ENCODE assay signal across 8 cellular contexts in genomic region chr2:47323009-47323821, GRCh38. TPM values are rescaled to one million over a fixed set of nuclear protein-coding genes. Genes with fewer than 3 reads are reported as not detected.
DNase-seq lines count a peak whose midpoint lies in the region; ATAC-seq and TF ChIP-seq lines count a peak whose summit lies in the region.

No MANE protein-coding gene starts in this region.

- peak overlapping the region; percentile 91; the same call in 1 of the 2 replicates for H2AK5ac ChIP-seq in IMR-90 (ENCODE audit: low read depth, low read length)

- H2BK5ac ChIP-seq in IMR-90 (ENCODE audit: low read depth, low read length, poor library complexity, severe bottlenecking): no peak overlapping the region

- 13% methylated on average over 4 of the region's 12 CpGs; no CpG with 5 or more reads in 1 of the 2 experiments for WGBS in IMR-90 (ENCODE audit: extremely low coverage in 2 of 2, insufficient read length in 1 of 2), 2 experiments
- 34 to 35% methylated on average over 9 to 11 of the region's 12 CpGs for WGBS in esophagus squamous epithelium, 2 donors

- no peak overlapping the region for H3K27ac Mint-ChIP-seq in nephron
- H3K27ac Mint-ChIP-seq in stimulated activated naive CD8-positive, alpha-beta T cell treated with anti-CD3 and anti-CD28 coated beads, Interleukin-15, amount 100 ng/mL, for 72 hours: no peak overlapping the region

- intact Hi-C loops in IMR-90 (cut with micrococcal nuclease) (loop anchor here (1.0 to 5.0 kb wide), 4 partner anchors 50 to 691 kb away; no protein-coding TSS in a partner anchor), esophagus squamous epithelium (cut with DNase I) (loop anchor here (10.0 kb wide), 1 partner anchor 408 kb away; the partner anchor contains the start of gene MCFD2)

- peak overlapping the region; percentile 75 for H2BK20ac ChIP-seq in IMR-90 (ENCODE audit: low read depth, low read length)

- H3K14ac ChIP-seq in IMR-90 (replicated peaks; ENCODE audit: low read depth, low read length): 0 out of 2 replicates have a peak overlapping the region, but pooled peaks have one; percentile 64

- no peak overlapping the region for H3K18ac ChIP-seq in IMR-90 (ENCODE audit: low read depth, low read length)

- no peak overlapping the region for H4K5ac ChIP-seq in IMR-90 (ENCODE audit: low read depth, low read length)

- peak overlapping the region; percentile 80 for H2AK9ac ChIP-seq in IMR-90 (replicated peaks; ENCODE audit: low read depth, low read length, poor library complexity)

- H3K9me1 ChIP-seq in IMR-90 (ENCODE audit: insufficient read depth, low read length): no peaks in the 10 kb centered on the region

- ATAC-seq in GM21515 (IDR thresholded peaks at IDR 0.05; ENCODE audit: unreplicated experiment) (peak; percentile 80), IMR-90 (ENCODE audit: low read depth) (peak; percentile 95)
- peak; percentile 95 for ATAC-seq in stimulated activated naive CD8-positive, alpha-beta T cell treated with anti-CD3 and anti-CD28 coated beads, Interleukin-15, amount 100 ng/mL, for 72 hours

- H3K4me1 ChIP-seq in IMR-90 (ENCODE audit: control insufficient read depth, insufficient read depth, low read length): peaks cover 7% of the 10 kb centered on the region
- H3K4me1 ChIP-seq in esophagus squamous epithelium: peaks cover 0 to 10% (median 0%) of the 10 kb centered on the region in 3 donors

- no peaks in the 10 kb centered on the region for H3K9me3 Mint-ChIP-seq in nephron
- H3K9me3 Mint-ChIP-seq in stimulated activated naive CD8-positive, alpha-beta T cell treated with anti-CD3 and anti-CD28 coated beads, Interleukin-15, amount 100 ng/mL, for 72 hours: no peaks in the 10 kb centered on the region

- CTCF ChIA-PET in IMR-90 (lab: Yijun Ruan, JAX): interaction anchor here (0.6 to 1.8 kb wide), 19 partner anchors 11 to 1133 kb away, joined by 3 to 10 read pairs (median 3); partner anchors contain the start of gene MCFD2

- DNase-seq in DMS53 (lab: John Stamatoyannopoulos, UW) (peak; percentile 85), IMR-90 (peak; percentile 66), OCI-M1 (lab: John Stamatoyannopoulos, UW) (peak; percentile 86), activated T-cell treated with anti-CD3 and anti-CD28 coated beads for 24 hours (ENCODE audit: low read depth) (peak; percentile 50), esophagus squamous epithelium (lab: John Stamatoyannopoulos, UW) (peak; percentile 24)
- peak; percentile 68 to 74 for DNase-seq in stimulated activated naive CD8-positive, alpha-beta T cell treated with anti-CD3 and anti-CD28 coated beads, Interleukin-15, amount 100 ng/mL, for 72 hours

- peak overlapping the region; percentile 79 for H3K4ac ChIP-seq in IMR-90 (ENCODE audit: low read depth, low read length)

- dilution Hi-C loops in IMR-90 (cut with HindIII; ENCODE audit: low sequenced_read_pairs, unreplicated experiment): no loop called here

- H3K4me2 ChIP-seq in IMR-90 (ENCODE audit: low read depth, low read length): no peak overlapping the region

- H2BK15ac ChIP-seq in IMR-90 (ENCODE audit: low read depth, low read length): peak overlapping the region; percentile 92; the same call in 1 of the 3 replicates

- POLR2A ChIA-PET in IMR-90 (lab: Charles Lee; ENCODE audit: unreplicated experiment): interaction anchor here (1.0 kb wide), 2 partner anchors 124 to 149 kb away, joined by 6 to 7 read pairs; no protein-coding TSS in a partner anchor

- in situ Hi-C loops in IMR-90 (cut with MboI; ENCODE audit: low sequenced_read_pairs): loop anchor here (5.0 to 10.0 kb wide), 3 partner anchors 331 to 688 kb away; partner anchors contain the start of gene MCFD2

- peak overlapping the region; percentile 81 for H4K91ac ChIP-seq in IMR-90 (ENCODE audit: insufficient read depth, low read depth, low read length)

- TF ChIP-seq CTCF in IMR-90 (conservative IDR thresholded peaks at IDR 0.05; ENCODE audit: low read depth, low read length): peak; percentile 97
- TF ChIP-seq CTCF in esophagus squamous epithelium (IDR thresholded peaks at IDR 0.05): peak; percentile 85 to 99 (median 96)
- TF ChIP-seq CTCF in nephron (IDR thresholded peaks at IDR 0.05; ENCODE audit: unreplicated experiment in 3 of 3): peak; percentile 92 to 98 (median 93)

- no peaks in the 10 kb centered on the region for H3K36me3 Mint-ChIP-seq in nephron (ENCODE audit: low read depth)

- no peaks in the 10 kb centered on the region for H4K20me1 ChIP-seq in IMR-90 (ENCODE audit: insufficient read depth, low read length)

- no peak overlapping the region for H3K4me3 ChIP-seq in IMR-90 (ENCODE audit: insufficient read depth, low read depth, low read length)
- H3K4me3 ChIP-seq in esophagus squamous epithelium: no peak overlapping the region

- TF ChIP-seq POLR2A in IMR-90 (IDR thresholded peaks at IDR 0.05; ENCODE audit: low read depth, low read length) (peak; percentile 67), esophagus squamous epithelium (IDR thresholded peaks at IDR 0.05) (no peak)

- H3K23ac ChIP-seq in IMR-90 (ENCODE audit: low read depth, low read length): peak overlapping the region; percentile 71; the same call in 1 of the 2 replicates

- H2AFZ ChIP-seq in IMR-90 (replicated peaks; ENCODE audit: low read length, poor library complexity): peak overlapping the region; percentile 90

- H3K79me1 ChIP-seq in IMR-90 (ENCODE audit: low read depth in 1 of 2, low read length in 2 of 2): peaks cover 0 to 4% of the 10 kb centered on the region in 2 experiments; a peak in 2 of 4 replicates

- H2BK120ac ChIP-seq in IMR-90 (ENCODE audit: low read depth, low read length): peak overlapping the region; percentile 83

- peak; percentile 100 for TF ChIP-seq RAD21 in IMR-90 (IDR thresholded peaks at IDR 0.05; ENCODE audit: low read length)

- no peak overlapping the region for H3K9ac ChIP-seq in IMR-90 (ENCODE audit: low read depth, low read length)

- peak overlapping the region in 1 of 2 experiments; percentile 48; a peak in 1 of 4 replicates for H4K8ac ChIP-seq in IMR-90 (ENCODE audit: low read depth in 2 of 2, low read length in 2 of 2)

- H3K27me3 ChIP-seq in IMR-90 (ENCODE audit: control insufficient read depth, insufficient read depth, low read length) (peaks cover 3% of the 10 kb centered on the region; the same call in 1 of the 2 replicates), esophagus squamous epithelium (no peaks in the 10 kb centered on the region)

- BruUV-seq in IMR-90 (replicated peaks; lab: Mats Ljungman, UMichigan): no TSS peak

- H3K9me3 ChIP-seq in IMR-90 (ENCODE audit: control insufficient read depth, insufficient read depth, low read length) (no peaks in the 10 kb centered on the region), esophagus squamous epithelium (no peaks in the 10 kb centered on the region)

- H3K36me3 ChIP-seq in IMR-90 (ENCODE audit: control insufficient read depth, insufficient read depth, low read length) (no peaks in the 10 kb centered on the region), esophagus squamous epithelium (no peaks in the 10 kb centered on the region)

- peaks cover 13% of the 10 kb centered on the region for H3K4me1 Mint-ChIP-seq in nephron
- no peaks in the 10 kb centered on the region for H3K4me1 Mint-ChIP-seq in stimulated activated naive CD8-positive, alpha-beta T cell treated with anti-CD3 and anti-CD28 coated beads, Interleukin-15, amount 100 ng/mL, for 72 hours

- H3K27me3 Mint-ChIP-seq in nephron (ENCODE audit: low read depth): peaks cover 4% of the 10 kb centered on the region
- peaks cover 8% of the 10 kb centered on the region for H3K27me3 Mint-ChIP-seq in stimulated activated naive CD8-positive, alpha-beta T cell treated with anti-CD3 and anti-CD28 coated beads, Interleukin-15, amount 100 ng/mL, for 72 hours

- no peak overlapping the region for H3K27ac ChIP-seq in IMR-90 (ENCODE audit: insufficient read depth, low read length)
- no peak overlapping the region for H3K27ac ChIP-seq in esophagus squamous epithelium

- no peak overlapping the region for H3K56ac ChIP-seq in IMR-90 (ENCODE audit: extremely low read depth, insufficient read depth, low read length)

- H3K4me3 Mint-ChIP-seq in nephron: no peak overlapping the region
- H3K4me3 Mint-ChIP-seq in stimulated activated naive CD8-positive, alpha-beta T cell treated with anti-CD3 and anti-CD28 coated beads, Interleukin-15, amount 100 ng/mL, for 72 hours: no peak overlapping the region

TF ChIP-seq in IMR-90, 13 proteins besides CTCF, POLR2A, EP300 and RAD21 (continues in another document):
- no peak for TF ChIP-seq NFE2L2 (IDR thresholded peaks at IDR 0.05; ENCODE audit: low read depth, low read length)
- TF ChIP-seq ELK1 (IDR thresholded peaks at IDR 0.05; ENCODE audit: borderline replicate concordance, low read depth, low read length): no peak
- TF ChIP-seq MAZ (IDR thresholded peaks at IDR 0.05; ENCODE audit: borderline replicate concordance, low read depth, low read length): peak; percentile 61; the same call in 1 of the 2 replicates
- TF ChIP-seq RCOR1 (IDR thresholded peaks at IDR 0.05; ENCODE audit: insufficient replicate concordance, low read length): peak; percentile 10
- TF ChIP-seq CEBPB (IDR thresholded peaks at IDR 0.05; ENCODE audit: low read depth, low read length): no peak
- TF ChIP-seq BHLHE40 (IDR thresholded peaks at IDR 0.05; ENCODE audit: low read depth, low read length): peak; percentile 52; the same call in 1 of the 2 replicates
- TF ChIP-seq RFX5 (IDR thresholded peaks at IDR 0.05; ENCODE audit: low read depth, low read length): no peak
- no peak for TF ChIP-seq USF2 (IDR thresholded peaks at IDR 0.05; ENCODE audit: low read depth, low read length)
- peak; percentile 98 for TF ChIP-seq SMC3 (IDR thresholded peaks at IDR 0.05; ENCODE audit: low read depth, low read length)

RNA-seq across cellular contexts. Expression of gene EPCAM, which starts 45.9 kb away (rescaled TPM):
- total RNA-seq in IMR-90 (2012; rRNA removed) (0.18 and 0.28 TPM in 2 replicates), esophagus squamous epithelium (10 to 100 TPM in 2 of 4 donors, 1 to 10 TPM in 2; 5.7 to 16.0 (median 10.2) TPM)
- polyA plus RNA-seq in IMR-90 (2012; rRNA removed): 0.09 and 0.27 TPM in 2 replicates
- 0.05 TPM in 1 of 2 replicates, not detected in the other for polyA plus RNA-seq in IMR-90 (2012; cell fraction: cytosol; rRNA removed)
- polyA plus RNA-seq in IMR-90 (2012; cell fraction: nucleus; rRNA removed; ENCODE audit: low replicate concordance): not detected in 2 replicates

Comparison
In these comparisons a context has a peak if more than half of its experiments do, and no peak if none do; other contexts are left out.
1. DNase-seq: peak in every context shown above with its lines; median percentile 86 in OCI-M1; 85 in DMS53; 71 in stimulated activated naive CD8-positive, alpha-beta T cell treated with anti-CD3 and anti-CD28 coated beads, Interleukin-15, amount 100 ng/mL, for 72 hours; 66 in IMR-90; 50 in activated T-cell treated with anti-CD3 and anti-CD28 coated beads for 24 hours; 24 in esophagus squamous epithelium.